ENCODE assay signal across 19 cellular contexts in genomic region chr4:153137677-153138630, GRCh38.
DNase-seq lines count a peak whose midpoint lies in the region; TF ChIP-seq lines count a peak whose summit lies in the region.
"Had no signal": no experiment of that assay in that cellular context is flagged by ENCODE, and none has a peak within 500 bp of the region (broad histone marks: within the 10 kb centered on the region; RNA-seq: fewer than 3 reads in every experiment).

No MANE protein-coding gene starts in this region.

- no peaks in the 10 kb centered on the region for H3K36me3 ChIP-seq in BLaER1 treated with 17β-estradiol and CSF1 and Interleukin-3, amounts not matched to agents 10 nM and 100 nM
- no peaks in the 10 kb centered on the region for H3K36me3 ChIP-seq in Peyer's patch
- H3K36me3 ChIP-seq: thoracic aorta had no signal

- H4K20me1 ChIP-seq in BLaER1 treated with 17β-estradiol and CSF1 and Interleukin-3, amounts not matched to agents 10 nM and 100 nM: no peaks in the 10 kb centered on the region; a peak in 1 of 22 replicates

- H3K4me3 ChIP-seq in BLaER1 treated with 17β-estradiol and CSF1 and Interleukin-3, amounts not matched to agents 10 nM and 100 nM: 0 out of 20 replicates have a peak overlapping the region, but pooled peaks of 1 of the 10 experiments have one; percentile 15
- H3K4me3 ChIP-seq in NB4 (ENCODE audit: low read depth, low read length) (no peak overlapping the region), Peyer's patch (no peak overlapping the region)
- H3K4me3 ChIP-seq: thoracic aorta had no signal

- TF ChIP-seq CTCF in NB4 (IDR thresholded peaks at IDR 0.05; ENCODE audit: low read depth, low read length) (no peak), Peyer's patch (IDR thresholded peaks at IDR 0.05) (no peak)

- peaks cover 0 to 34% (median 0%) of the 10 kb centered on the region in 11 experiments; a peak in 6 of 22 replicates for H3K27me3 ChIP-seq in BLaER1 treated with 17β-estradiol and CSF1 and Interleukin-3, amounts not matched to agents 10 nM and 100 nM
- H3K27me3 ChIP-seq in layer of hippocampus (ENCODE audit: control insufficient read depth, insufficient read depth, low read length) (no peaks in the 10 kb centered on the region), Peyer's patch (no peaks in the 10 kb centered on the region)

- TF ChIP-seq POLR2A in NB4 (IDR thresholded peaks at IDR 0.05; ENCODE audit: extremely low read depth, insufficient read length) (no peak), Peyer's patch (IDR thresholded peaks at IDR 0.05) (no peak)

- DNase-seq in NB4 (ENCODE audit: low read depth) (peak; percentile 30), Peyer's patch (no peak), NCI-H1436 treated with DMSO at 0.1 percent for 48 hours (lab: John Stamatoyannopoulos, UW) (no peak), NCI-H2107 treated with DMSO at 0.1 percent for 48 hours (lab: John Stamatoyannopoulos, UW; ENCODE audit: unreplicated experiment) (no peak)
- DNase-seq in activated CD4-positive, alpha-beta T cell treated with anti-CD3 and anti-CD28 coated beads for 48 hours: no peak
- DNase-seq: activated CD4-positive, alpha-beta T cell treated with anti-CD3 and anti-CD28 coated beads for 4 hours; activated naive CD4-positive, alpha-beta T cell treated with anti-CD3 and anti-CD28 coated beads, Interleukin-2, amount 50 U/mL, for 16 hours; activated T-cell treated with anti-CD3 and anti-CD28 coated beads, Interleukin-2, amount 50 U/mL, for 72 hours; CD8-positive, alpha-beta T cell; NCI-H1105; NCI-H2029 treated with DMSO at 0.1 percent for 48 hours; NCI-H510A; stimulated activated CD4-positive, alpha-beta T cell treated with anti-CD3 and anti-CD28 coated beads, Interleukin-2, amount 100 ng/mL, for 48 hours; stimulated activated naive B cell treated with anti-CD40 and anti-IgM and Interleukin-4, amounts not matched to agents 10 μg/mL and 1 μg/mL and 100 μg/mL, for 72 hours; SW 1271 had no signal

- peak overlapping the region in 6 of 11 experiments; percentile 4 to 61 (median 51); a peak in 10 of 22 replicates for H3K27ac ChIP-seq in BLaER1 treated with 17β-estradiol and CSF1 and Interleukin-3, amounts not matched to agents 10 nM and 100 nM
- H3K27ac ChIP-seq in angular gyrus (ENCODE audit: low read depth, low read length) (peak overlapping the region; percentile 99), layer of hippocampus (ENCODE audit: low read depth, low read length) (peak overlapping the region; percentile 95), Peyer's patch (no peak overlapping the region)
- H3K27ac ChIP-seq: thoracic aorta had no signal

- peaks cover 53 to 88% (median 80%) of the 10 kb centered on the region in 10 experiments for H3K4me1 ChIP-seq in BLaER1 treated with 17β-estradiol and CSF1 and Interleukin-3, amounts not matched to agents 10 nM and 100 nM
- H3K4me1 ChIP-seq in Peyer's patch: no peaks in the 10 kb centered on the region

- peak overlapping the region in 6 of 11 experiments; percentile 0 to 26 (median 9); a peak in 4 of 22 replicates for H3K9ac ChIP-seq in BLaER1 treated with 17β-estradiol and CSF1 and Interleukin-3, amounts not matched to agents 10 nM and 100 nM

- H3K4me2 ChIP-seq in BLaER1 treated with 17β-estradiol and CSF1 and Interleukin-3, amounts not matched to agents 10 nM and 100 nM: peak overlapping the region; percentile 52 to 89 (median 78)

- no peaks in the 10 kb centered on the region for H3K9me3 ChIP-seq in BLaER1 treated with 17β-estradiol and CSF1 and Interleukin-3, amounts not matched to agents 10 nM and 100 nM (replicated peaks in 1 of 11)
- H3K9me3 ChIP-seq in Peyer's patch: no peaks in the 10 kb centered on the region
- H3K9me3 ChIP-seq: thoracic aorta had no signal

Comparison
In these comparisons a context has a peak if more than half of its experiments do, and no peak if none do; other contexts are left out.
1. H3K27ac ChIP-seq: peak in BLaER1 treated with 17β-estradiol and CSF1 and Interleukin-3, amounts not matched to agents 10 nM and 100 nM (6 of 11), angular gyrus (single experiment) and layer of hippocampus (single experiment); none in Peyer's patch (0 of 4).